ENCODE assay signal across 1 cellular context in the genomic region with DNA sequence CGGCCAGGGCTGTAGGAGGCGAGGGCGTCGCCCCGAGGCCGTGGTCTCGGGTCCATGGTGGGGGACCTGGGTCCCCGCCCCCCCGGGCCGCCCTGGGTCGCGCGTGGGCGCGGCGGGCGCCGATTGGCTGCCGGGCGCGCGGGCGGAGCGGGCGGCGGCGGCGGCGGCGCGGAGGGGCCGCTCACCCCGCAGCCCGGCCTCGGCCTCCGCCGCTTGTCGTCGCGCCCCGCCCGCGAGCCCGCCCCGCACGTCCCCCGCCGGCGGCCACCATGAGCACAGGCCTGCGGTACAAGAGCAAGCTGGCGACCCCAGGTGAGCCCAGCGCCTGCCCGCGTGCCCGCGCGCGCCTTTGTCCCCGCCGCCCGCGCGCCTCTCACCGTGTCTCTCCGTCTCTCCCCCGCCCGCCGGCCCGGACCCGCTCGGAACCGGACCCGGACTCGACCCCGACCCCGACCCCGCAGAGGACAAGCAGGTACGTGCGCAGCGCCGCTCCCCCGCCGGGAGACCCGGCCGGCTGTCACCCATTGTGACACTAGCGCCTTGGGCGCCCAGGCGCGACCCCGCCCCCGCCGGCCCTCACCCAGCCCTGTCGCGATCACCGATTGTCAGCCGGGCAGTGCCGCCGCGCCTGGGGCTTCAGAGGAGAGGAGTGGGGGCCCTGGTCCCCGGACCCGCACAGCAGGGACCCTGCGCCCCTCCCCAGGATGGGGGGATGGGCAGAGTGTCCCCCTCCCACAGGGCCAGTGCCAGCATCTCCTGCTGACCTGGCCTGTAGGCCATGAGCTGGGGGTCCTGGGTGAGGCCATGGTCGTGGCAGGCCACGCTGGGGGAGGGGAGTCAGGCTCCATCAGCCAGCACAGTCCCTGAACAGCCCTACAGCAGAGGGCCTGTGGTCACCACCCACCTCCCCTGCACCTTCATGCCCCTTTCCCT.
TF ChIP-seq lines count a peak whose summit lies in the region.

Gene SEPTIN5, plus strand, starts transcription at position 184 of the 933 bp plus-strand sequence. Its CDS starts 86 bp downstream, at position 270.

TF ChIP-seq in HepG2, 621 proteins besides CTCF, POLR2A, EP300 and RAD21 (continued from another document):
- TF ChIP-seq AKAP8 (CRISPR knock-in tag; IDR thresholded peaks at IDR 0.05): no peak
